1 cellular context compared by ENCODE assay signal in genomic region chr17:21551081-21551881, GRCh38.
A peak's percentile ranks its signal among the peaks of the same experiment; 100 is the strongest.
TF ChIP-seq lines count a peak whose summit lies in the region.

No MANE protein-coding gene starts in this region.

TF ChIP-seq in WTC11, 78 proteins besides CTCF, POLR2A, EP300 and RAD21 (continued from another document):
- TF ChIP-seq GABPB1 (CRISPR knock-in tag; IDR thresholded peaks at IDR 0.05) (peak; percentile 40; the same call in 1 of the 2 replicates), ERG (CRISPR knock-in tag; IDR thresholded peaks at IDR 0.05) (no peak), FOXJ3 (CRISPR knock-in tag; IDR thresholded peaks at IDR 0.05; ENCODE audit: borderline replicate concordance) (no peak), ZNF532 (CRISPR knock-in tag; IDR thresholded peaks at IDR 0.05; ENCODE audit: borderline replicate concordance) (no peak), STAT6 (CRISPR knock-in tag; conservative IDR thresholded peaks at IDR 0.05; ENCODE audit: low read depth) (no peak), ZNF425 (CRISPR knock-in tag; conservative IDR thresholded peaks at IDR 0.05) (no peak), ZNF671 (CRISPR knock-in tag; IDR thresholded peaks at IDR 0.05) (no peak), KAT7 (CRISPR knock-in tag; IDR thresholded peaks at IDR 0.05; ENCODE audit: borderline replicate concordance) (no peak), GRHL2 (CRISPR knock-in tag; IDR thresholded peaks at IDR 0.05; ENCODE audit: insufficient replicate concordance, severe bottlenecking) (no peak), FOXP1 (CRISPR knock-in tag; IDR thresholded peaks at IDR 0.05; ENCODE audit: borderline replicate concordance) (0 out of 2 replicates have a peak, but pooled peaks have one; percentile 28)
